In the genomic region with DNA sequence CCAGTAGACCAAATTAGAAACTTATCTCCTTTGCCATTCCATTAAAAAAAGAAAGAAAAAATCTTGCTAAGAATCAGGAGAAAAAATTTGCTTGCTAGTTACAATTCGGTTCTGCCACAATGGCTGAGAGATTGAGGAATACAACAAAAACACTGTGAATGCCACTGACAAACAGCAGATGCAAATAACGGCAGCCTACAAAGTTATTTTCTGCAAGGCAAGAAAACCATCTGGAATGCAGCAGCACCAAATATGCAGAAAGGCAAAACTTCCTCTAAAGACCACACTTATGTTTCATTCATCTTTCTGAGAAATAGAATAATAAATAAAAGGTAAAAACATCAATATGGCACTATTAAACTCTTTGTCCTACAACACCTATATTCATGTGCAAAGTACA, we compare ENCODE assay signal across 2 cellular contexts.
TF ChIP-seq lines count a peak whose summit lies in the region.

No MANE protein-coding gene starts in this region.

TF ChIP-seq in SK-N-SH, 30 proteins besides CTCF, POLR2A, EP300 and RAD21:
- TF ChIP-seq FOSL2 (IDR thresholded peaks at IDR 0.05; ENCODE audit: borderline replicate concordance, low read depth) (no peak), TCF12 (IDR thresholded peaks at IDR 0.05) (peak; percentile 59; the same call in 1 of the 2 replicates)

TF ChIP-seq in H1, 55 proteins besides CTCF, POLR2A, EP300 and RAD21:
- no peak for TF ChIP-seq EGR1 (IDR thresholded peaks at IDR 0.05; ENCODE audit: borderline replicate concordance, low read depth, low read length)
- no peak for TF ChIP-seq RFX5 (IDR thresholded peaks at IDR 0.05; ENCODE audit: borderline replicate concordance, low read depth, low read length)
- no peak for TF ChIP-seq HDAC6 (IDR thresholded peaks at IDR 0.05; ENCODE audit: low read depth, low read length)
- TF ChIP-seq GTF2F1 (IDR thresholded peaks at IDR 0.05; ENCODE audit: borderline replicate concordance, low read depth, low read length), result no peak
- no peak for TF ChIP-seq CTBP2 (IDR thresholded peaks at IDR 0.05; ENCODE audit: borderline replicate concordance, insufficient read depth, insufficient read length, low read length)
- no peak for TF ChIP-seq SP2 (IDR thresholded peaks at IDR 0.05; ENCODE audit: low read length)
- TF ChIP-seq, protein P1, sequence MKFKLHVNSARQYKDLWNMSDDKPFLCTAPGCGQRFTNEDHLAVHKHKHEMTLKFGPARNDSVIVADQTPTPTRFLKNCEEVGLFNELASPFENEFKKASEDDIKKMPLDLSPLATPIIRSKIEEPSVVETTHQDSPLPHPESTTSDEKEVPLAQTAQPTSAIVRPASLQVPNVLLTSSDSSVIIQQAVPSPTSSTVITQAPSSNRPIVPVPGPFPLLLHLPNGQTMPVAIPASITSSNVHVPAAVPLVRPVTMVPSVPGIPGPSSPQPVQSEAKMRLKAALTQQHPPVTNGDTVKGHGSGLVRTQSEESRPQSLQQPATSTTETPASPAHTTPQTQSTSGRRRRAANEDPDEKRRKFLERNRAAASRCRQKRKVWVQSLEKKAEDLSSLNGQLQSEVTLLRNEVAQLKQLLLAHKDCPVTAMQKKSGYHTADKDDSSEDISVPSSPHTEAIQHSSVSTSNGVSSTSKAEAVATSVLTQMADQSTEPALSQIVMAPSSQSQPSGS (IDR thresholded peaks at IDR 0.05; ENCODE audit: low read length), result no peak
- no peak for TF ChIP-seq CBX8 (IDR thresholded peaks at IDR 0.05; ENCODE audit: borderline replicate concordance, low read depth, low read length)
- no peak for TF ChIP-seq CBX5 (IDR thresholded peaks at IDR 0.05; ENCODE audit: low read depth, low read length)
- no peak for TF ChIP-seq JUN (IDR thresholded peaks at IDR 0.05; ENCODE audit: low read depth, low read length)
- TF ChIP-seq FOSL1 (IDR thresholded peaks at IDR 0.05; ENCODE audit: insufficient read depth, low read depth, low read length), result no peak
- no peak for TF ChIP-seq CHD1 (IDR thresholded peaks at IDR 0.05; ENCODE audit: low read depth, low read length)
- TF ChIP-seq EZH2 (IDR thresholded peaks at IDR 0.05; ENCODE audit: low read depth, low read length, severe bottlenecking), result no peak
- TF ChIP-seq TBP (IDR thresholded peaks at IDR 0.05; ENCODE audit: low read depth, low read length), result no peak
- TF ChIP-seq MAFK (IDR thresholded peaks at IDR 0.05; ENCODE audit: low read depth, low read length), result no peak
- TF ChIP-seq ASH2L (IDR thresholded peaks at IDR 0.05; ENCODE audit: low read length), result no peak
- no peak for TF ChIP-seq BRCA1 (IDR thresholded peaks at IDR 0.05; ENCODE audit: low read depth, low read length)
- no peak for TF ChIP-seq SRF (IDR thresholded peaks at IDR 0.05; ENCODE audit: low read depth, low read length)
- no peak for TF ChIP-seq POLR2AphosphoS5 (IDR thresholded peaks at IDR 0.05; ENCODE audit: low read depth, low read length)
TF ChIP-seq in H1: peak in this region for 0.
